ENCODE assay signal across 19 cellular contexts in genomic region chr7:25522727-25523126, GRCh38.
A peak's percentile ranks its signal among the peaks of the same experiment; 100 is the strongest.
DNase-seq lines count a peak whose midpoint lies in the region; ATAC-seq and TF ChIP-seq lines count a peak whose summit lies in the region.
"Had no signal": no experiment of that assay in that cellular context is flagged by ENCODE, and none has a peak within 500 bp of the region (broad histone marks: within the 10 kb centered on the region; RNA-seq: fewer than 3 reads in every experiment).

No MANE protein-coding gene starts in this region.

- H3K27me3 Mint-ChIP-seq in activated T-cell treated with anti-CD3 and anti-CD28 coated beads, Interleukin-2, amount 50 U/mL, for 72 hours (ENCODE audit: low read depth) = no peaks in the 10 kb centered on the region
- no peaks in the 10 kb centered on the region for H3K27me3 Mint-ChIP-seq in activated CD8-positive, alpha-beta T cell treated with anti-CD3 and anti-CD28 coated beads for 36 hours

- CTCF ChIA-PET in activated CD8-positive, alpha-beta T cell treated with anti-CD3 and anti-CD28 coated beads for 36 hours (lab: Charles Lee) = no interaction called here

- H3K9ac ChIP-seq in BLaER1 (no peak overlapping the region), Loucy (ENCODE audit: low read depth, low read length, poor library complexity, severe bottlenecking) (no peak overlapping the region)

- POLR2A ChIA-PET in activated CD8-positive, alpha-beta T cell treated with anti-CD3 and anti-CD28 coated beads for 36 hours (lab: Charles Lee) = no interaction called here

- no peaks in the 10 kb centered on the region for H3F3A ChIP-seq in Loucy (ENCODE audit: low read depth)

- H3K4me3 ChIP-seq in BLaER1 (no peak overlapping the region), Loucy (ENCODE audit: low read length, poor library complexity, severe bottlenecking) (no peak overlapping the region)
- H3K4me3 ChIP-seq: SK-N-MC had no signal

- H3K79me2 ChIP-seq in Loucy (ENCODE audit: insufficient read depth, low read length) = no peaks in the 10 kb centered on the region

- DNase-seq in activated T-cell treated with anti-CD3 and anti-CD28 coated beads, Interleukin-2, amount 50 U/mL, for 72 hours = no peak
- DNase-seq in activated T-cell treated with anti-CD3 and anti-CD28 coated beads, Interleukin-2, amount 50 U/mL, for 48 hours = no peak
- DNase-seq in activated CD8-positive, alpha-beta T cell treated with anti-CD3 and anti-CD28 coated beads for 36 hours = no peak
- DNase-seq in NCI-H1048 (lab: John Stamatoyannopoulos, UW) (no peak), Kasumi-1 (lab: John Stamatoyannopoulos, UW) (no peak)
- DNase-seq: Caco-2, DMS 273 treated with DMSO at 0.1 percent for 48 hours, DND-41, H7, NCI-H1417 treated with DMSO at 0.1 percent for 48 hours, NCI-H187, NCI-H446, NCI-H526, SHP77 treated with DMSO at 0.1 percent for 48 hours had no signal

- 0 out of 2 replicates have a peak overlapping the region, but pooled peaks have one; percentile 2 for H3K27ac ChIP-seq in BLaER1
- H3K27ac ChIP-seq: RWPE1, SK-N-MC had no signal

- peaks cover 38% of the 10 kb centered on the region for H3K4me1 Mint-ChIP-seq in activated T-cell treated with anti-CD3 and anti-CD28 coated beads, Interleukin-2, amount 50 U/mL, for 72 hours (ENCODE audit: low read depth)
- peaks cover 21% of the 10 kb centered on the region for H3K4me1 Mint-ChIP-seq in activated CD8-positive, alpha-beta T cell treated with anti-CD3 and anti-CD28 coated beads for 36 hours (ENCODE audit: low read depth)

- H3K36me3 Mint-ChIP-seq in activated T-cell treated with anti-CD3 and anti-CD28 coated beads, Interleukin-2, amount 50 U/mL, for 72 hours (ENCODE audit: insufficient read depth in 2 of 2) = no peaks in the 10 kb centered on the region
- H3K36me3 Mint-ChIP-seq in activated CD8-positive, alpha-beta T cell treated with anti-CD3 and anti-CD28 coated beads for 36 hours (ENCODE audit: low read depth) = no peaks in the 10 kb centered on the region
- H3K36me3 Mint-ChIP-seq: IgD-negative memory B cell had no signal

- no peak overlapping the region for H3K27ac Mint-ChIP-seq in activated T-cell treated with anti-CD3 and anti-CD28 coated beads, Interleukin-2, amount 50 U/mL, for 72 hours
- H3K27ac Mint-ChIP-seq in activated CD8-positive, alpha-beta T cell treated with anti-CD3 and anti-CD28 coated beads for 36 hours = peak overlapping the region; percentile 9
- H3K27ac Mint-ChIP-seq: IgD-negative memory B cell had no signal

- intact Hi-C loops in activated CD8-positive, alpha-beta T cell treated with anti-CD3 and anti-CD28 coated beads for 36 hours (cut with micrococcal nuclease) = no loop called here

- H3K9me3 Mint-ChIP-seq in activated T-cell treated with anti-CD3 and anti-CD28 coated beads, Interleukin-2, amount 50 U/mL, for 72 hours = no peaks in the 10 kb centered on the region
- no peaks in the 10 kb centered on the region for H3K9me3 Mint-ChIP-seq in activated CD8-positive, alpha-beta T cell treated with anti-CD3 and anti-CD28 coated beads for 36 hours

- no peak overlapping the region for H3K4me3 Mint-ChIP-seq in activated T-cell treated with anti-CD3 and anti-CD28 coated beads, Interleukin-2, amount 50 U/mL, for 72 hours
- H3K4me3 Mint-ChIP-seq in activated CD8-positive, alpha-beta T cell treated with anti-CD3 and anti-CD28 coated beads for 36 hours = no peak overlapping the region
- H3K4me3 Mint-ChIP-seq: IgD-negative memory B cell had no signal

- H3K27me3 ChIP-seq in BLaER1 (no peaks in the 10 kb centered on the region), Loucy (ENCODE audit: insufficient read depth, low read length, poor library complexity, severe bottlenecking) (peaks cover 17% of the 10 kb centered on the region)

- H3K4me2 ChIP-seq in BLaER1 (peak overlapping the region; percentile 16; the same call in 1 of the 2 replicates), Loucy (ENCODE audit: low read depth, low read length, poor library complexity, severe bottlenecking) (no peak overlapping the region)

- H2AFZ ChIP-seq in Loucy (ENCODE audit: low read length) = peak overlapping the region; percentile 79

- peaks cover 4% of the 10 kb centered on the region; the same call in 1 of the 2 replicates for H3K9me3 ChIP-seq in BLaER1
- no peaks in the 10 kb centered on the region for H3K9me3 ChIP-seq in Loucy (ENCODE audit: insufficient read depth, low read depth, low read length)
- H3K9me3 ChIP-seq: Caco-2 had no signal

- H3K4me1 ChIP-seq in BLaER1 (peaks cover 83% of the 10 kb centered on the region), Loucy (ENCODE audit: insufficient read depth, low read length, poor library complexity, severe bottlenecking) (peaks cover 13% of the 10 kb centered on the region)
- H3K4me1 ChIP-seq: Caco-2 had no signal

- no peaks in the 10 kb centered on the region for H3K9me2 ChIP-seq in Loucy (replicated peaks; ENCODE audit: low read depth, low read length)

- TF ChIP-seq CTCF in Loucy (conservative IDR thresholded peaks at IDR 0.05; ENCODE audit: low read length) = no peak
- no peak for TF ChIP-seq CTCF in activated CD8-positive, alpha-beta T cell treated with anti-CD3 and anti-CD28 coated beads for 36 hours (IDR thresholded peaks at IDR 0.05)

- H3K36me3 ChIP-seq in BLaER1 (no peaks in the 10 kb centered on the region), Loucy (ENCODE audit: insufficient read depth, low read length) (no peaks in the 10 kb centered on the region)

- H4K20me1 ChIP-seq in BLaER1 (no peaks in the 10 kb centered on the region), Loucy (ENCODE audit: insufficient read depth, low read length, poor library complexity, severe bottlenecking) (no peaks in the 10 kb centered on the region)

- ATAC-seq in activated T-cell treated with anti-CD3 and anti-CD28 coated beads, Interleukin-2, amount 50 U/mL, for 72 hours (replicated peaks in 1 of 2) = peak; percentile 27 to 32
- ATAC-seq in activated CD8-positive, alpha-beta T cell treated with anti-CD3 and anti-CD28 coated beads for 36 hours = no peak
